ENCODE assay signal across 23 cellular contexts in the genomic region with DNA sequence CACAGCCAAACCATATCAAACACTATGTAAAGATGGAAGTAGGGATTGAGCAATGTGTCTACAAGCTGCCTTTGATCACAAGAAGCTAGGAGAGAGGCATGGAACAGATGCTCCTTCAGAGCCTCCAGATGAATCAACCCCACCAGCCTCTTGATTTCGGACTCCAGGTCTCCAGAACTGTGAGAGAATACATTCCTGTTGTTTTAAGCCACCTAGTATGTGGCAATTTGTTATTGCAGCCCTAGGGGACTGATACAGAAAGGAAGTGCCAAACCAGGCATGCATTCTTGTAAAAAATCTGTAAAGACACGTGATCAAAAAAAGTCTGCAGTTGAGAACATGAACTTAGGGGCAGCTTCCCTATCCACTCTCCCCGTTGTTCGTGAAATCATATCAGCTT.
"Had no signal": no experiment of that assay in that cellular context is flagged by ENCODE, and none has a peak within 500 bp of the region (broad histone marks: within the 10 kb centered on the region; RNA-seq: fewer than 3 reads in every experiment).

No MANE protein-coding gene starts in this region.

- H3K4me1 ChIP-seq: left lung, lower lobe of right lung, right atrium auricular region, testis, transverse colon had no signal

- FAIRE-seq: astrocyte had no signal

- H3K9me3 ChIP-seq: lower lobe of right lung, right atrium auricular region, testis, transverse colon had no signal

- H3K27ac ChIP-seq: left lung, lower lobe of right lung, right atrium auricular region, testis, transverse colon, WERI-Rb-1 had no signal

- H3K4me3 ChIP-seq: left lung, lower lobe of right lung, right atrium auricular region, testis, transverse colon had no signal

- H3K36me3 ChIP-seq: left lung, lower lobe of right lung, right atrium auricular region, transverse colon, WERI-Rb-1 had no signal

- H3K27me3 ChIP-seq: left lung, right atrium auricular region, testis, transverse colon had no signal

- DNase-seq: activated CD4-positive, alpha-beta T cell treated with anti-CD3 and anti-CD28 coated beads for 48 hours; activated CD4-positive, alpha-beta T cell treated with anti-CD3 and anti-CD28 coated beads, Interleukin-2, amount 50 U/mL, for 48 hours; activated CD8-positive, alpha-beta memory T cell treated with anti-CD3 and anti-CD28 coated beads, Interleukin-2, amount 50 U/mL, for 4 hours; activated gamma-delta T cell; activated naive CD4-positive, alpha-beta T cell treated with anti-CD3 and anti-CD28 coated beads, Interleukin-2, amount 10 ng/mL, durations not matched to agents 7 days and 5 days; activated T-cell treated with anti-CD3 and anti-CD28 coated beads, Interleukin-2, amount 50 U/mL, for 1 hour; amniotic stem cell; caudate nucleus; endodermal cell; foreskin fibroblast; head of caudate nucleus; hypothalamus; left lung; lower lobe of right lung; mesendoderm; stimulated activated CD4-positive, alpha-beta T cell treated with anti-CD3 and anti-CD28 coated beads, Interleukin-2, amount 100 ng/mL, for 48 hours; stimulated activated naive CD8-positive, alpha-beta T cell treated with anti-CD3 and anti-CD28 coated beads, Interleukin-15, Interleukin-2, amounts not matched to agents 100 U/mL and 50 U/mL, for 24 hours; T1000; testis; transverse colon; WERI-Rb-1 had no signal
